In genomic region chr1:94240822-94241221, GRCh38 we compare ENCODE assay signal across 12 cellular contexts. TPM values are rescaled to one million over a fixed set of nuclear protein-coding genes. Genes with fewer than 3 reads are reported as not detected.
DNase-seq lines count a peak whose midpoint lies in the region; FAIRE-seq and TF ChIP-seq lines count a peak whose summit lies in the region.
"Had no signal": no experiment of that assay in that cellular context is flagged by ENCODE, and none has a peak within 500 bp of the region (broad histone marks: within the 10 kb centered on the region; RNA-seq: fewer than 3 reads in every experiment).

No MANE protein-coding gene starts in this region.

- no peak overlapping the region for H3K4me3 ChIP-seq in breast epithelium
- H3K4me3 ChIP-seq in thyroid gland (replicated peaks in 1 of 3), result no peak overlapping the region

- CTCF ChIA-PET in MCF 10A (lab: Yijun Ruan, JAX), result interaction anchor here (0.7 to 1.8 kb wide), 2 partner anchors 93 to 177 kb away, joined by 3 to 7 read pairs; no protein-coding TSS in a partner anchor

- H3K27me3 Mint-ChIP-seq in MCF 10A (ENCODE audit: insufficient read depth, unreplicated experiment), result no peaks in the 10 kb centered on the region

- H3K27ac ChIP-seq in breast epithelium (no peak overlapping the region), thyroid gland (no peak overlapping the region)

- BruUV-seq in MCF 10A (replicated peaks; lab: Mats Ljungman, UMichigan), result no TSS peak

- H3K27ac Mint-ChIP-seq in MCF 10A (ENCODE audit: low read depth, unreplicated experiment), result no peak overlapping the region
- H3K27ac Mint-ChIP-seq: activated CD4-positive, alpha-beta T cell treated with anti-CD3 and anti-CD28 coated beads, Interleukin-2, amount 10 ng/mL, durations not matched to agents 24 days and 14 days; B cell had no signal

- intact Hi-C loops in MCF 10A (cut with micrococcal nuclease), result no loop called here
- intact Hi-C loops in breast epithelium (cut with DNase I; ENCODE audit: low total_unique reads), result no loop called here
- intact Hi-C loops in thyroid gland (cut with DNase I), result no loop called here

- TF ChIP-seq POLR2A in breast epithelium (IDR thresholded peaks at IDR 0.05), result no peak
- no peak for TF ChIP-seq POLR2A in thyroid gland (IDR thresholded peaks at IDR 0.05)

- peaks cover 13% of the 10 kb centered on the region for H3K36me3 Mint-ChIP-seq in MCF 10A (ENCODE audit: insufficient read depth, unreplicated experiment)

- H3K4me1 ChIP-seq in breast epithelium (no peaks in the 10 kb centered on the region), thyroid gland (peaks cover 0 to 7% of the 10 kb centered on the region in 2 donors)

- H3K9me3 ChIP-seq in breast epithelium (peaks cover 0 to 22% of the 10 kb centered on the region in 2 donors), thyroid gland (no peaks in the 10 kb centered on the region)

- H3K27me3 ChIP-seq in breast epithelium, result no peaks in the 10 kb centered on the region
- no peaks in the 10 kb centered on the region for H3K27me3 ChIP-seq in thyroid gland

- FAIRE-seq in endometrium (lab: Jason Lieb, UNC), result peak; percentile 12

- H3K4me1 Mint-ChIP-seq in MCF 10A (ENCODE audit: insufficient read depth, unreplicated experiment), result peaks cover 26% of the 10 kb centered on the region

- POLR2A ChIA-PET in MCF 10A (lab: Yijun Ruan, JAX), result interaction anchor here (0.7 to 6.3 kb wide), 3 partner anchors 15 to 160 kb away, joined by 3 to 106 read pairs (median 7); no protein-coding TSS in a partner anchor

- H3K9me3 Mint-ChIP-seq in MCF 10A (ENCODE audit: unreplicated experiment), result no peaks in the 10 kb centered on the region

- H3K36me3 ChIP-seq in breast epithelium (no peaks in the 10 kb centered on the region), thyroid gland (no peaks in the 10 kb centered on the region)

- TF ChIP-seq CTCF in MCF 10A (IDR thresholded peaks at IDR 0.05; ENCODE audit: unreplicated experiment) (peak; percentile 5), breast epithelium (IDR thresholded peaks at IDR 0.05) (no peak), thyroid gland (IDR thresholded peaks at IDR 0.05) (peak in 4 of 6 experiments; percentile 32 to 44 (median 38))

- H3K4me3 Mint-ChIP-seq in MCF 10A (ENCODE audit: unreplicated experiment), result no peak overlapping the region
- H3K4me3 Mint-ChIP-seq: activated CD4-positive, alpha-beta T cell treated with anti-CD3 and anti-CD28 coated beads, Interleukin-2, amount 10 ng/mL, durations not matched to agents 24 days and 14 days; B cell had no signal

- DNase-seq in MCF 10A (ENCODE audit: unreplicated experiment) (no peak), breast epithelium (ENCODE audit: low spot score in 2 of 2) (no peak), NCI-H345 treated with DMSO at 0.1 percent for 48 hours (lab: John Stamatoyannopoulos, UW; ENCODE audit: unreplicated experiment) (peak; percentile 40), thyroid gland (no peak), mucosa of gallbladder (ENCODE audit: low spot score) (no peak), pons (ENCODE audit: low spot score) (no peak)
- DNase-seq in NK-92 treated with Interleukin-12 subunit alpha and Interleukin-12 subunit beta, amount 100 ng/mL, for 24 hours (lab: John Stamatoyannopoulos, UW), result no peak
- DNase-seq: activated CD4-positive, alpha-beta T cell treated with anti-CD3 and anti-CD28 coated beads, Interleukin-2, amount 10 ng/mL, durations not matched to agents 24 days and 14 days; amygdala; stimulated activated naive CD8-positive, alpha-beta T cell treated with anti-CD3 and anti-CD28 coated beads, Interleukin-15, Interleukin-2, amounts not matched to agents 100 U/mL and 50 U/mL, for 24 hours had no signal

RNA-seq across cellular contexts. Expression of gene ARHGAP29, which starts 3.4 kb away (rescaled TPM):
- total RNA-seq in MCF 10A (2022), result 38.6 and 46.7 TPM in 2 replicates
- total RNA-seq in breast epithelium, result 10 to 100 TPM; 49.1 to 88.0 (median 70.8) TPM
- total RNA-seq in thyroid gland, result 100 to 1,000 TPM in 1 of 4 donors, 10 to 100 TPM in 3; 56.2 to 115 (median 77.7) TPM
- 19.2 TPM for total RNA-seq in mucosa of gallbladder
- total RNA-seq: activated CD4-positive, alpha-beta T cell treated with anti-CD3 and anti-CD28 coated beads, Interleukin-2, amount 10 ng/mL, durations not matched to agents 24 days and 14 days; B cell had no signal

Comparison
In these comparisons a context has a peak if more than half of its experiments do, and no peak if none do; other contexts are left out.
1. CTCF ChIP-seq: peak in MCF 10A (single experiment) and thyroid gland (4 of 6); none in breast epithelium (0 of 3).